ENCODE assay signal across 20 cellular contexts in the genomic region with DNA sequence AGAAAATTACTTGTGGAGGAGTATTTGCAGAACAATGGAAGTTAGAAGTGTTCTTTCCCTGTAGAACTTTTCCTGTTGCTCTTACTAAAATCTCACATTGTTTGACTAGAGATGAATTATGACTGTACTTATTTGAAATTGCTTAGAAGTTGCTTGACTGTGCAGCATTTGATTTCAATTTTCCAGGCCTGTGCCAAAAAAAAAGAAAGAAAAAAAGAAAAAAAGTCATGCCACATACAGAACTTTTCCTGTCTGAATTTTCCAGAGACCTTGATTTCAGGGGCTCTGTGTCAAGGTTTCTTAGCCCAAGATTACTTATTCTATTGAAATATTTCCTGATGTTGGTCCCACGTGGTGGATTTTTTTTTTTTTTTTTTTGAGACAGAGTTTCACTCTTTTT. TPM values are rescaled to one million over a fixed set of nuclear protein-coding genes. Genes with fewer than 3 reads are reported as not detected.
DNase-seq lines count a peak whose midpoint lies in the region; ATAC-seq and TF ChIP-seq lines count a peak whose summit lies in the region.
"Had no signal": no experiment of that assay in that cellular context is flagged by ENCODE, and none has a peak within 500 bp of the region (broad histone marks: within the 10 kb centered on the region; RNA-seq: fewer than 3 reads in every experiment).

No MANE protein-coding gene starts in this region.

- no peak for DNase-seq in SJSA1 (ENCODE audit: low read depth in 1 of 2, low spot score in 2 of 2)
- peak; percentile 16 for DNase-seq in fibroblast of pulmonary artery (ENCODE audit: low read depth)
- no peak for DNase-seq in type B pancreatic cell (ENCODE audit: extremely low spot score, unreplicated experiment)
- DNase-seq in effector CD8-positive, alpha-beta T cell (lab: John Stamatoyannopoulos, UW) = no peak
- DNase-seq: CD4-positive, CD25-positive, alpha-beta regulatory T cell; DMS153; DND-41; NCI-H1092; NCI-H1436; NCI-H187; NCI-H2107; NCI-H524 treated with DMSO at 0.1 percent for 48 hours; NCI-H774; NK-92 treated with Interleukin-12 subunit alpha and Interleukin-12 subunit beta, amount 100 ng/mL, for 24 hours; PC-3 had no signal

- H3K27ac ChIP-seq in HEK293 (ENCODE audit: extremely low read depth, low read depth, low read length) = no peak overlapping the region
- peak overlapping the region; percentile 6; the same call in 1 of the 2 replicates for H3K27ac ChIP-seq in SJSA1

- H3K9me3 ChIP-seq in HEK293 (ENCODE audit: control insufficient read depth, insufficient read depth, low read depth, low read length) (no peaks in the 10 kb centered on the region), SJSA1 (replicated peaks) (no peaks in the 10 kb centered on the region)

- ATAC-seq in GM21529 (IDR thresholded peaks at IDR 0.05; ENCODE audit: unreplicated experiment) (no peak), HG03342 (IDR thresholded peaks at IDR 0.05; ENCODE audit: unreplicated experiment) (no peak)
- ATAC-seq: PC-3, SK-N-SH treated with all-trans-retinoic acid at 6 μM for 48 hours had no signal

- no peaks in the 10 kb centered on the region for H3K9me3 Mint-ChIP-seq in type B pancreatic cell

- H3K36me3 Mint-ChIP-seq in type B pancreatic cell = no peaks in the 10 kb centered on the region
- H3K36me3 Mint-ChIP-seq: CD4-positive, CD25-positive, alpha-beta regulatory T cell; IgD-negative memory B cell had no signal

- H3K4me1 ChIP-seq in HEK293 (ENCODE audit: control insufficient read depth, insufficient read depth, low read length) (peaks cover 3% of the 10 kb centered on the region; the same call in 1 of the 2 replicates), SJSA1 (replicated peaks) (peaks cover 20% of the 10 kb centered on the region)

- TF ChIP-seq CTCF in HEK293 (tag by site-specific recombination; IDR thresholded peaks at IDR 0.05) (no peak), fibroblast of pulmonary artery (IDR thresholded peaks at IDR 0.05; ENCODE audit: low read length, missing control alignments) (no peak), type B pancreatic cell (conservative IDR thresholded peaks at IDR 0.05) (no peak)

- H3K27me3 Mint-ChIP-seq in type B pancreatic cell = peaks cover 3% of the 10 kb centered on the region

- H3K36me3 ChIP-seq in HEK293 (ENCODE audit: control insufficient read depth in 2 of 2, insufficient read depth in 1 of 2, low read length in 2 of 2) = no peaks in the 10 kb centered on the region
- H3K36me3 ChIP-seq in SJSA1 = peaks cover 7% of the 10 kb centered on the region

- no peaks in the 10 kb centered on the region for H3K27me3 ChIP-seq in SJSA1 (replicated peaks)

- peak overlapping the region; percentile 17 for H3K27ac Mint-ChIP-seq in type B pancreatic cell
- H3K27ac Mint-ChIP-seq: CD4-positive, CD25-positive, alpha-beta regulatory T cell; IgD-negative memory B cell had no signal

- no peak overlapping the region for H3K4me3 ChIP-seq in HEK293 (ENCODE audit: low read depth, low read length)
- no peak overlapping the region for H3K4me3 ChIP-seq in SJSA1
- no peak overlapping the region for H3K4me3 ChIP-seq in fibroblast of pulmonary artery (replicated peaks; ENCODE audit: low read depth, low read length)

- peaks cover 18% of the 10 kb centered on the region for H3K4me1 Mint-ChIP-seq in type B pancreatic cell (ENCODE audit: unreplicated experiment)

- H3K4me3 Mint-ChIP-seq in type B pancreatic cell = no peak overlapping the region
- H3K4me3 Mint-ChIP-seq: CD4-positive, CD25-positive, alpha-beta regulatory T cell; IgD-negative memory B cell had no signal

- CTCF ChIA-PET in HEK293 (lab: Yijun Ruan, JAX) = no interaction called here

- POLR2A ChIA-PET in HEK293 (lab: Yijun Ruan, JAX) = no interaction called here

TF ChIP-seq in HEK293, 187 proteins besides CTCF, POLR2A, EP300 and RAD21 (continues in another document):
- TF ChIP-seq ZNF629 (tag by site-specific recombination; IDR thresholded peaks at IDR 0.05) (no peak), ZNF837 (tag by site-specific recombination; IDR thresholded peaks at IDR 0.05) (no peak), ZNF132 (tag by site-specific recombination; IDR thresholded peaks at IDR 0.05; ENCODE audit: borderline replicate concordance) (no peak), ZNF776 (tag by site-specific recombination; IDR thresholded peaks at IDR 0.05; ENCODE audit: borderline replicate concordance) (no peak), ZNF184 (tag by site-specific recombination; IDR thresholded peaks at IDR 0.05) (no peak), SCRT1 (tag by site-specific recombination; IDR thresholded peaks at IDR 0.05; ENCODE audit: borderline replicate concordance) (no peak), ZBTB7A (tag by site-specific recombination; IDR thresholded peaks at IDR 0.05; ENCODE audit: low read depth) (no peak), ZNF121 (tag by site-specific recombination; IDR thresholded peaks at IDR 0.05) (no peak), ZBTB17 (tag by site-specific recombination; IDR thresholded peaks at IDR 0.05) (0 out of 2 replicates have a peak, but pooled peaks have one; percentile 14), OSR2 (tag by site-specific recombination; IDR thresholded peaks at IDR 0.05) (no peak), ZIC2 (tag by site-specific recombination; IDR thresholded peaks at IDR 0.05) (no peak), MEIS1 (CRISPR knock-in tag; IDR thresholded peaks at IDR 0.05; ENCODE audit: borderline replicate concordance) (no peak)
- TF ChIP-seq, protein P1, sequence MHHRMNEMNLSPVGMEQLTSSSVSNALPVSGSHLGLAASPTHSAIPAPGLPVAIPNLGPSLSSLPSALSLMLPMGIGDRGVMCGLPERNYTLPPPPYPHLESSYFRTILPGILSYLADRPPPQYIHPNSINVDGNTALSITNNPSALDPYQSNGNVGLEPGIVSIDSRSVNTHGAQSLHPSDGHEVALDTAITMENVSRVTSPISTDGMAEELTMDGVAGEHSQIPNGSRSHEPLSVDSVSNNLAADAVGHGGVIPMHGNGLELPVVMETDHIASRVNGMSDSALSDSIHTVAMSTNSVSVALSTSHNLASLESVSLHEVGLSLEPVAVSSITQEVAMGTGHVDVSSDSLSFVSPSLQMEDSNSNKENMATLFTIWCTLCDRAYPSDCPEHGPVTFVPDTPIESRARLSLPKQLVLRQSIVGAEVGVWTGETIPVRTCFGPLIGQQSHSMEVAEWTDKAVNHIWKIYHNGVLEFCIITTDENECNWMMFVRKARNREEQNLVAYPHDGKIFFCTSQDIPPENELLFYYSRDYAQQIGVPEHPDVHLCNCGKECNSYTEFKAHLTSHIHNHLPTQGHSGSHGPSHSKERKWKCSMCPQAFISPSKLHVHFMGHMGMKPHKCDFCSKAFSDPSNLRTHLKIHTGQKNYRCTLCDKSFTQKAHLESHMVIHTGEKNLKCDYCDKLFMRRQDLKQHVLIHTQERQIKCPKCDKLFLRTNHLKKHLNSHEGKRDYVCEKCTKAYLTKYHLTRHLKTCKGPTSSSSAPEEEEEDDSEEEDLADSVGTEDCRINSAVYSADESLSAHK (tag by site-specific recombination; IDR thresholded peaks at IDR 0.05) = no peak
- TF ChIP-seq, protein P2, sequence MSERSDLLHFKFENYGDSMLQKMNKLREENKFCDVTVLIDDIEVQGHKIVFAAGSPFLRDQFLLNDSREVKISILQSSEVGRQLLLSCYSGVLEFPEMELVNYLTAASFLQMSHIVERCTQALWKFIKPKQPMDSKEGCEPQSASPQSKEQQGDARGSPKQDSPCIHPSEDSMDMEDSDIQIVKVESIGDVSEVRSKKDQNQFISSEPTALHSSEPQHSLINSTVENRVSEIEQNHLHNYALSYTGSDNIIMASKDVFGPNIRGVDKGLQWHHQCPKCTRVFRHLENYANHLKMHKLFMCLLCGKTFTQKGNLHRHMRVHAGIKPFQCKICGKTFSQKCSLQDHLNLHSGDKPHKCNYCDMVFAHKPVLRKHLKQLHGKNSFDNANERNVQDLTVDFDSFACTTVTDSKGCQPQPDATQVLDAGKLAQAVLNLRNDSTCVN (tag by site-specific recombination; optimal IDR thresholded peaks at IDR 0.05) = no peak
- TF ChIP-seq, protein P3, sequence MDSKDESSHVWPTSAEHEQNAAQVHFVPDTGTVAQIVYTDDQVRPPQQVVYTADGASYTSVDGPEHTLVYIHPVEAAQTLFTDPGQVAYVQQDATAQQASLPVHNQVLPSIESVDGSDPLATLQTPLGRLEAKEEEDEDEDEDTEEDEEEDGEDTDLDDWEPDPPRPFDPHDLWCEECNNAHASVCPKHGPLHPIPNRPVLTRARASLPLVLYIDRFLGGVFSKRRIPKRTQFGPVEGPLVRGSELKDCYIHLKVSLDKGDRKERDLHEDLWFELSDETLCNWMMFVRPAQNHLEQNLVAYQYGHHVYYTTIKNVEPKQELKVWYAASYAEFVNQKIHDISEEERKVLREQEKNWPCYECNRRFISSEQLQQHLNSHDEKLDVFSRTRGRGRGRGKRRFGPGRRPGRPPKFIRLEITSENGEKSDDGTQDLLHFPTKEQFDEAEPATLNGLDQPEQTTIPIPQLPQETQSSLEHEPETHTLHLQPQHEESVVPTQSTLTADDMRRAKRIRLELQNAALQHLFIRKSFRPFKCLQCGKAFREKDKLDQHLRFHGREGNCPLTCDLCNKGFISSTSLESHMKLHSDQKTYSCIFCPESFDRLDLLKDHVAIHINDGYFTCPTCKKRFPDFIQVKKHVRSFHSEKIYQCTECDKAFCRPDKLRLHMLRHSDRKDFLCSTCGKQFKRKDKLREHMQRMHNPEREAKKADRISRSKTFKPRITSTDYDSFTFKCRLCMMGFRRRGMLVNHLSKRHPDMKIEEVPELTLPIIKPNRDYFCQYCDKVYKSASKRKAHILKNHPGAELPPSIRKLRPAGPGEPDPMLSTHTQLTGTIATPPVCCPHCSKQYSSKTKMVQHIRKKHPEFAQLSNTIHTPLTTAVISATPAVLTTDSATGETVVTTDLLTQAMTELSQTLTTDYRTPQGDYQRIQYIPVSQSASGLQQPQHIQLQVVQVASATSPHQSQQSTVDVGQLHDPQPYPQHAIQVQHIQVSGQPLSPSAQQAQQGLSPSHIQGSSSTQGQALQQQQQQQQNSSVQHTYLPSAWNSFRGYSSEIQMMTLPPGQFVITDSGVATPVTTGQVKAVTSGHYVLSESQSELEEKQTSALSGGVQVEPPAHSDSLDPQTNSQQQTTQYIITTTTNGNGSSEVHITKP (tag by site-specific recombination; IDR thresholded peaks at IDR 0.05) = no peak

RNA-seq across cellular contexts. Expression of gene FAM171A1, which starts 3.5 kb away (rescaled TPM):
- total RNA-seq in SJSA1 (2014; rRNA removed; shearing (Covaris generic)) = 47.6 and 60.3 TPM in 2 replicates
- 28.6 and 49.3 TPM in 2 replicates for total RNA-seq in type B pancreatic cell (ENCODE audit: low replicate concordance)
